Comparison of ENCODE assay signal across 27 cellular contexts in genomic region chr1:182166750-182167149, GRCh38.
"Had no signal": no experiment of that assay in that cellular context is flagged by ENCODE, and none has a peak within 500 bp of the region (broad histone marks: within the 10 kb centered on the region; RNA-seq: fewer than 3 reads in every experiment).

No MANE protein-coding gene starts in this region.

- H3K9me3 Mint-ChIP-seq: dendritic cell treated with granulocyte-macrophage colony-stimulating factor and Interleukin-4, amounts not matched to agents 40 ng/mL and 50 ng/mL, for 4 days; effector memory CD8-positive, alpha-beta T cell; memory B cell; mesothelial cell of epicardium; natural killer cell treated with Interleukin-12 subunit alpha and Interleukin-12 subunit beta and Interleukin-15 and Interleukin-18, amount 100 ng/mL, for 72 hours; neural progenitor cell; stimulated activated memory B cell treated with anti-CD40 and anti-IgM and Interleukin-4, amounts not matched to agents 10 μg/mL and 1 μg/mL and 100 μg/mL, for 72 hours; stimulated activated naive CD8-positive, alpha-beta T cell treated with anti-CD3 and anti-CD28 coated beads, Interleukin-15, Interleukin-2, amounts not matched to agents 100 ng/mL and 50 ng/mL, for 24 hours had no signal

- H3K4me3 Mint-ChIP-seq: dendritic cell treated with granulocyte-macrophage colony-stimulating factor and Interleukin-4, amounts not matched to agents 40 ng/mL and 50 ng/mL, for 4 days; effector memory CD8-positive, alpha-beta T cell; memory B cell; mesothelial cell of epicardium; natural killer cell treated with Interleukin-12 subunit alpha and Interleukin-12 subunit beta and Interleukin-15 and Interleukin-18, amount 100 ng/mL, for 72 hours; neural progenitor cell; stimulated activated memory B cell treated with anti-CD40 and anti-IgM and Interleukin-4, amounts not matched to agents 10 μg/mL and 1 μg/mL and 100 μg/mL, for 72 hours; stimulated activated naive CD8-positive, alpha-beta T cell treated with anti-CD3 and anti-CD28 coated beads, Interleukin-15, Interleukin-2, amounts not matched to agents 100 ng/mL and 50 ng/mL, for 24 hours had no signal

- H2AFZ ChIP-seq: neural progenitor cell had no signal

- H3K4me2 ChIP-seq: neural progenitor cell had no signal

- DNase-seq: cerebellar nuclear complex; effector memory CD8-positive, alpha-beta T cell; glutamatergic neuron; islet precursor cell; left lung; lower lobe of right lung; occipital lobe; pancreas; right cardiac atrium; spleen; stimulated activated CD4-positive, alpha-beta T cell treated with anti-CD3 and anti-CD28 coated beads, Interleukin-15, amount 100 ng/mL, for 24 hours; stimulated activated CD4-positive, alpha-beta T cell treated with anti-CD3 and anti-CD28 coated beads, Interleukin-1b, Interleukin-23, amount 100 ng/mL, for 48 hours; stimulated activated CD4-positive, alpha-beta T cell treated with anti-CD3 and anti-CD28 coated beads, Interleukin-4, amount 100 ng/mL, for 24 hours; testis; transverse colon had no signal

- H3K4me1 Mint-ChIP-seq: mesothelial cell of epicardium had no signal

- H3K27ac Mint-ChIP-seq: dendritic cell treated with granulocyte-macrophage colony-stimulating factor and Interleukin-4, amounts not matched to agents 40 ng/mL and 50 ng/mL, for 4 days; effector memory CD8-positive, alpha-beta T cell; memory B cell; mesothelial cell of epicardium; natural killer cell treated with Interleukin-12 subunit alpha and Interleukin-12 subunit beta and Interleukin-15 and Interleukin-18, amount 100 ng/mL, for 72 hours; neural progenitor cell; progenitor cell of endocrine pancreas; stimulated activated memory B cell treated with anti-CD40 and anti-IgM and Interleukin-4, amounts not matched to agents 10 μg/mL and 1 μg/mL and 100 μg/mL, for 72 hours; stimulated activated naive CD8-positive, alpha-beta T cell treated with anti-CD3 and anti-CD28 coated beads, Interleukin-15, Interleukin-2, amounts not matched to agents 100 ng/mL and 50 ng/mL, for 24 hours had no signal

- FAIRE-seq: colon, pancreas had no signal

- H3K27me3 ChIP-seq: esophagus muscularis mucosa, gastroesophageal sphincter, left lung, neural progenitor cell, pancreas, spleen, testis, transverse colon had no signal

- H3K27ac ChIP-seq: epithelial cell of prostate, esophagus muscularis mucosa, gastroesophageal sphincter, left lung, lower lobe of right lung, neural progenitor cell, pancreas, spleen, testis, transverse colon had no signal

- H3K27me3 Mint-ChIP-seq: dendritic cell treated with granulocyte-macrophage colony-stimulating factor and Interleukin-4, amounts not matched to agents 40 ng/mL and 50 ng/mL, for 4 days; stimulated activated naive CD8-positive, alpha-beta T cell treated with anti-CD3 and anti-CD28 coated beads, Interleukin-15, Interleukin-2, amounts not matched to agents 100 ng/mL and 50 ng/mL, for 24 hours had no signal

- H3K9ac ChIP-seq: neural progenitor cell had no signal

- H3K4me3 ChIP-seq: esophagus muscularis mucosa, gastroesophageal sphincter, left lung, lower lobe of right lung, neural progenitor cell, pancreas, spleen, testis, transverse colon had no signal

- H3K4me1 ChIP-seq: neural progenitor cell, pancreas had no signal

- H3K36me3 ChIP-seq: esophagus muscularis mucosa, gastroesophageal sphincter, left lung, lower lobe of right lung, neural progenitor cell, pancreas, spleen, transverse colon had no signal

- H3K9me3 ChIP-seq: esophagus muscularis mucosa, gastroesophageal sphincter, left lung, lower lobe of right lung, pancreas, spleen, testis, transverse colon had no signal

- ATAC-seq: effector memory CD8-positive, alpha-beta T cell; gastroesophageal sphincter; left lung; lower lobe of right lung; natural killer cell treated with Interleukin-12 subunit alpha and Interleukin-12 subunit beta and Interleukin-15 and Interleukin-18, amount 100 ng/mL, for 72 hours; pancreas; right cardiac atrium; stimulated activated memory B cell treated with anti-CD40 and anti-IgM and Interleukin-4, amounts not matched to agents 10 μg/mL and 1 μg/mL and 100 μg/mL, for 72 hours had no signal
